Comparison of ENCODE assay signal across 1 cellular context in genomic region chr9:118367383-118367782, GRCh38.
TF ChIP-seq lines count a peak whose summit lies in the region.

No MANE protein-coding gene starts in this region.

TF ChIP-seq in GM12878, 131 proteins besides CTCF, POLR2A, EP300 and RAD21 (continued from another document):
- TF ChIP-seq, protein P1, sequence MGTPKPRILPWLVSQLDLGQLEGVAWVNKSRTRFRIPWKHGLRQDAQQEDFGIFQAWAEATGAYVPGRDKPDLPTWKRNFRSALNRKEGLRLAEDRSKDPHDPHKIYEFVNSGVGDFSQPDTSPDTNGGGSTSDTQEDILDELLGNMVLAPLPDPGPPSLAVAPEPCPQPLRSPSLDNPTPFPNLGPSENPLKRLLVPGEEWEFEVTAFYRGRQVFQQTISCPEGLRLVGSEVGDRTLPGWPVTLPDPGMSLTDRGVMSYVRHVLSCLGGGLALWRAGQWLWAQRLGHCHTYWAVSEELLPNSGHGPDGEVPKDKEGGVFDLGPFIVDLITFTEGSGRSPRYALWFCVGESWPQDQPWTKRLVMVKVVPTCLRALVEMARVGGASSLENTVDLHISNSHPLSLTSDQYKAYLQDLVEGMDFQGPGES (IDR thresholded peaks at IDR 0.05): no peak
- TF ChIP-seq USF2 (IDR thresholded peaks at IDR 0.05; ENCODE audit: borderline replicate concordance, low read depth, low read length) (no peak), ZBTB40 (IDR thresholded peaks at IDR 0.05; ENCODE audit: borderline replicate concordance) (no peak), NFXL1 (IDR thresholded peaks at IDR 0.05; ENCODE audit: borderline replicate concordance) (no peak), KLF5 (IDR thresholded peaks at IDR 0.05; ENCODE audit: partially characterized antibody) (no peak), SUZ12 (IDR thresholded peaks at IDR 0.05; ENCODE audit: unreplicated experiment) (no peak), SMAD5 (IDR thresholded peaks at IDR 0.05; ENCODE audit: low read depth) (no peak), TAF1 (IDR thresholded peaks at IDR 0.05; ENCODE audit: borderline replicate concordance, low read depth, low read length) (no peak), IKZF2 (IDR thresholded peaks at IDR 0.05) (peak; percentile 56 to 59; a peak in 3 of 4 replicates), TCF12 (IDR thresholded peaks at IDR 0.05; ENCODE audit: low read depth, low read length) (no peak)
